Comparison of ENCODE assay signal across 8 cellular contexts in genomic region chr1:78005347-78005722, GRCh38. TPM values are rescaled to one million over a fixed set of nuclear protein-coding genes. Genes with fewer than 3 reads are reported as not detected.
DNase-seq lines count a peak whose midpoint lies in the region; ATAC-seq, FAIRE-seq and TF ChIP-seq lines count a peak whose summit lies in the region.

No MANE protein-coding gene starts in this region.

- FAIRE-seq in GM19239 (lab: Jason Lieb, UNC): peak; percentile 39

- H3K4me1 ChIP-seq in foreskin keratinocyte: peaks cover 21% of the 10 kb centered on the region

- H3K36me3 ChIP-seq in WERI-Rb-1: no peaks in the 10 kb centered on the region

- TF ChIP-seq CTCF in WERI-Rb-1 (IDR thresholded peaks at IDR 0.05; ENCODE audit: low read depth, low read length) (no peak), foreskin keratinocyte (conservative IDR thresholded peaks at IDR 0.05) (no peak)

- DNase-seq in GM19239 (ENCODE audit: insufficient read length, low spot score) (no peak), WERI-Rb-1 (no peak), foreskin keratinocyte (no peak), skeletal muscle cell (ENCODE audit: low read depth) (no peak), putamen (ENCODE audit: low spot score) (no peak)

- peak overlapping the region; percentile 56 for H3K4me3 ChIP-seq in WERI-Rb-1 (ENCODE audit: low read depth, low read length)
- peak overlapping the region; percentile 55 for H3K4me3 ChIP-seq in skeletal muscle cell (ENCODE audit: low read depth, low read length)

- no peaks in the 10 kb centered on the region for H3K9me3 ChIP-seq in WERI-Rb-1 (ENCODE audit: severe bottlenecking)

- ATAC-seq in foreskin keratinocyte (no peak), HG03097 (IDR thresholded peaks at IDR 0.05; ENCODE audit: low FRiP score, unreplicated experiment) (no peak), GM21576 (IDR thresholded peaks at IDR 0.05; ENCODE audit: unreplicated experiment) (no peak), GM19467 (IDR thresholded peaks at IDR 0.05; ENCODE audit: unreplicated experiment) (no peak)

- peak overlapping the region; percentile 90 for H3K27ac ChIP-seq in WERI-Rb-1
- H3K27ac ChIP-seq in foreskin keratinocyte: peak overlapping the region; percentile 100

- H3K27me3 ChIP-seq in WERI-Rb-1 (ENCODE audit: insufficient read depth, low read depth, severe bottlenecking): no peaks in the 10 kb centered on the region
- H3K27me3 ChIP-seq in foreskin keratinocyte: no peaks in the 10 kb centered on the region

RNA-seq across cellular contexts. Expression of gene DNAJB4, which starts 0.6 kb away (rescaled TPM):
- total RNA-seq in foreskin keratinocyte: 14.1 and 19.9 TPM in 2 replicates
- polyA plus RNA-seq in foreskin keratinocyte: 6.0 and 7.2 TPM in 2 replicates

RNA-seq across cellular contexts. Expression of gene FUBP1, which starts 26.5 kb away (rescaled TPM):
- 140 and 146 TPM in 2 replicates for total RNA-seq in foreskin keratinocyte
- polyA plus RNA-seq in foreskin keratinocyte: 60.7 and 73.1 TPM in 2 replicates

RNA-seq across cellular contexts. Expression of gene GIPC2, which starts 40.4 kb away (rescaled TPM):
- 0.71 TPM in 2 replicates for total RNA-seq in foreskin keratinocyte
- polyA plus RNA-seq in foreskin keratinocyte: 0.32 and 0.33 TPM in 2 replicates
